Comparison of ENCODE assay signal across 25 cellular contexts in genomic region chr15:66149871-66150270, GRCh38.
DNase-seq lines count a peak whose midpoint lies in the region; ATAC-seq, FAIRE-seq and TF ChIP-seq lines count a peak whose summit lies in the region.
"Had no signal": no experiment of that assay in that cellular context is flagged by ENCODE, and none has a peak within 500 bp of the region (broad histone marks: within the 10 kb centered on the region; RNA-seq: fewer than 3 reads in every experiment).

No MANE protein-coding gene starts in this region.

- H3K27ac ChIP-seq in SU-DHL-6 (ENCODE audit: low read depth, low read length): peak overlapping the region; percentile 99
- no peak overlapping the region for H3K27ac ChIP-seq in neural progenitor cell
- H3K27ac ChIP-seq in right cardiac atrium (ENCODE audit: low read length): no peak overlapping the region
- H3K27ac ChIP-seq: A549; BLaER1 treated with 17β-estradiol and CSF1 and Interleukin-3, amounts not matched to agents 10 nM and 100 nM; GM23248 had no signal

- H4K20me1 ChIP-seq in SU-DHL-6 (ENCODE audit: low read depth, low read length) (peaks cover 11% of the 10 kb centered on the region; the same call in 1 of the 2 replicates), neural progenitor cell (ENCODE audit: low read depth) (no peaks in the 10 kb centered on the region)
- H4K20me1 ChIP-seq: BLaER1 treated with 17β-estradiol and CSF1 and Interleukin-3, amounts not matched to agents 10 nM and 100 nM had no signal

- H3K9me3 Mint-ChIP-seq in neural progenitor cell: no peaks in the 10 kb centered on the region
- H3K9me3 Mint-ChIP-seq: CD14-positive monocyte; CD4-positive, alpha-beta T cell; CD8-positive, alpha-beta memory T cell had no signal

- H3K36me3 Mint-ChIP-seq in neural progenitor cell: no peaks in the 10 kb centered on the region
- H3K36me3 Mint-ChIP-seq: CD14-positive monocyte had no signal

- ATAC-seq in GM21390 (IDR thresholded peaks at IDR 0.05; ENCODE audit: unreplicated experiment): no peak
- ATAC-seq in right cardiac atrium: no peak
- ATAC-seq: A549 had no signal

- no peak overlapping the region for H3K27ac Mint-ChIP-seq in neural progenitor cell
- H3K27ac Mint-ChIP-seq: CD14-positive monocyte; CD4-positive, alpha-beta T cell; CD8-positive, alpha-beta memory T cell had no signal

- intact Hi-C loops in right cardiac atrium (cut with DNase I): no loop called here

- H3K9me3 ChIP-seq in SU-DHL-6 (ENCODE audit: insufficient read depth, low read length): no peaks in the 10 kb centered on the region
- H3K9me3 ChIP-seq in neural progenitor cell (ENCODE audit: low read depth): no peaks in the 10 kb centered on the region
- H3K9me3 ChIP-seq in right cardiac atrium (ENCODE audit: control insufficient read depth, low read length): no peaks in the 10 kb centered on the region
- H3K9me3 ChIP-seq: A549; BE2C; BLaER1 treated with 17β-estradiol and CSF1 and Interleukin-3, amounts not matched to agents 10 nM and 100 nM had no signal

- WGBS in right cardiac atrium: 80% methylated on average over 9 of the region's 9 CpGs

- DNase-seq in Daoy (ENCODE audit: low read depth): peak; percentile 13
- DNase-seq in neural progenitor cell (ENCODE audit: low spot score): peak; percentile 40
- no peak for DNase-seq in HTR-8/SVneo (ENCODE audit: insufficient read length, low spot score)
- DNase-seq in NCI-H774 (lab: John Stamatoyannopoulos, UW): no peak
- DNase-seq in right cardiac atrium: no peak
- DNase-seq: 8988T; ACHN; AML-193; BE2C; CD4-positive, alpha-beta T cell; CD8-positive, alpha-beta memory T cell; DMS 273 treated with DMSO at 0.1 percent for 48 hours; DMS79; GM23248; H7; HCEC 1CT had no signal

- H3K4me1 Mint-ChIP-seq in neural progenitor cell: peaks cover 15% of the 10 kb centered on the region
- H3K4me1 Mint-ChIP-seq: CD8-positive, alpha-beta memory T cell had no signal

- no peak for FAIRE-seq in HTR-8/SVneo (lab: Jason Lieb, UNC)
- FAIRE-seq: D721Med, G401.6, GM12892, H1 had no signal

- peaks cover 11% of the 10 kb centered on the region for H3K27me3 Mint-ChIP-seq in neural progenitor cell (ENCODE audit: insufficient read depth, low read depth)

- H3K4me2 ChIP-seq in SU-DHL-6 (ENCODE audit: low read depth, low read length, poor library complexity, severe bottlenecking): peak overlapping the region; percentile 90
- H3K4me2 ChIP-seq in neural progenitor cell: peak overlapping the region; percentile 22
- H3K4me2 ChIP-seq: A549; BLaER1 treated with 17β-estradiol and CSF1 and Interleukin-3, amounts not matched to agents 10 nM and 100 nM had no signal

- H3K4me1 ChIP-seq in neural progenitor cell: peaks cover 4% of the 10 kb centered on the region
- H3K4me1 ChIP-seq in right cardiac atrium (ENCODE audit: control insufficient read depth, insufficient read depth, low read length): no peaks in the 10 kb centered on the region
- H3K4me1 ChIP-seq: A549, BE2C had no signal

- H3K9ac ChIP-seq in SU-DHL-6 (ENCODE audit: low read length): peak overlapping the region; percentile 98; the same call in 1 of the 2 replicates
- H3K9ac ChIP-seq in neural progenitor cell: no peak overlapping the region
- H3K9ac ChIP-seq: BLaER1 treated with 17β-estradiol and CSF1 and Interleukin-3, amounts not matched to agents 10 nM and 100 nM; GM23248 had no signal

- H3K79me2 ChIP-seq in SU-DHL-6 (ENCODE audit: insufficient read depth, low read length) (peaks cover 86% of the 10 kb centered on the region), neural progenitor cell (ENCODE audit: low read depth) (no peaks in the 10 kb centered on the region)

- peaks cover 8% of the 10 kb centered on the region; the same call in 1 of the 2 replicates for H3K36me3 ChIP-seq in SU-DHL-6 (ENCODE audit: low read length)
- H3K36me3 ChIP-seq in neural progenitor cell: no peaks in the 10 kb centered on the region
- H3K36me3 ChIP-seq: BE2C; BLaER1 treated with 17β-estradiol and CSF1 and Interleukin-3, amounts not matched to agents 10 nM and 100 nM had no signal

- no peak for TF ChIP-seq CTCF in SU-DHL-6 (IDR thresholded peaks at IDR 0.05; ENCODE audit: insufficient read depth, low read length, poor library complexity, severe bottlenecking)
- no peak for TF ChIP-seq CTCF in neural progenitor cell (IDR thresholded peaks at IDR 0.05)

- H3K4me3 Mint-ChIP-seq in neural progenitor cell: no peak overlapping the region
- H3K4me3 Mint-ChIP-seq: CD14-positive monocyte; CD4-positive, alpha-beta T cell; CD8-positive, alpha-beta memory T cell had no signal

- H3F3A ChIP-seq in SU-DHL-6 (ENCODE audit: insufficient read depth) (peaks cover 51% of the 10 kb centered on the region), neural progenitor cell (ENCODE audit: low read depth) (no peaks in the 10 kb centered on the region)

- no peak overlapping the region for H3K4me3 ChIP-seq in SU-DHL-6 (ENCODE audit: insufficient read depth, low read length, poor library complexity, severe bottlenecking)
- H3K4me3 ChIP-seq in neural progenitor cell: no peak overlapping the region
- no peak overlapping the region for H3K4me3 ChIP-seq in right cardiac atrium (ENCODE audit: low read length)
- H3K4me3 ChIP-seq: A549; BLaER1 treated with 17β-estradiol and CSF1 and Interleukin-3, amounts not matched to agents 10 nM and 100 nM; GM23248 had no signal

- no peak overlapping the region for H2AFZ ChIP-seq in SU-DHL-6 (ENCODE audit: low read depth, low read length, severe bottlenecking)
- H2AFZ ChIP-seq in neural progenitor cell (replicated peaks): no peak overlapping the region
- H2AFZ ChIP-seq: GM23248 had no signal

- H3K9me2 ChIP-seq in SU-DHL-6 (replicated peaks; ENCODE audit: insufficient read depth, low read length): no peaks in the 10 kb centered on the region

- H3K27me3 ChIP-seq in SU-DHL-6 (ENCODE audit: low read length) (no peaks in the 10 kb centered on the region), neural progenitor cell (no peaks in the 10 kb centered on the region), right cardiac atrium (ENCODE audit: control insufficient read depth, insufficient read depth) (no peaks in the 10 kb centered on the region)
- H3K27me3 ChIP-seq: BE2C; BLaER1 treated with 17β-estradiol and CSF1 and Interleukin-3, amounts not matched to agents 10 nM and 100 nM had no signal

Comparison
In these comparisons a context has a peak if more than half of its experiments do, and no peak if none do; other contexts are left out.
1. DNase-seq: peak in Daoy (single experiment) and neural progenitor cell (single experiment); none in HTR-8/SVneo (single experiment), NCI-H774 (single experiment) and right cardiac atrium (0 of 3).